ENCODE assay signal across 14 cellular contexts in genomic region chr6:12066297-12066696, GRCh38. TPM values are rescaled to one million over a fixed set of nuclear protein-coding genes. Genes with fewer than 3 reads are reported as not detected.
DNase-seq lines count a peak whose midpoint lies in the region; ATAC-seq and TF ChIP-seq lines count a peak whose summit lies in the region.
"Had no signal": no experiment of that assay in that cellular context is flagged by ENCODE, and none has a peak within 500 bp of the region (broad histone marks: within the 10 kb centered on the region; RNA-seq: fewer than 3 reads in every experiment).

No MANE protein-coding gene starts in this region.

- no peaks in the 10 kb centered on the region for H3K27me3 Mint-ChIP-seq in activated CD4-positive, alpha-beta T cell treated with anti-CD3 and anti-CD28 coated beads, Interleukin-2, amount 10 ng/mL, durations not matched to agents 24 days and 14 days
- no peaks in the 10 kb centered on the region for H3K27me3 Mint-ChIP-seq in CD4-positive, alpha-beta T cell

- H3K4me3 ChIP-seq in choroid plexus epithelial cell (ENCODE audit: low read depth, low read length) (no peak overlapping the region), retinal pigment epithelial cell (ENCODE audit: low read length) (no peak overlapping the region)
- H3K4me3 ChIP-seq: ovary had no signal

- peaks cover 24% of the 10 kb centered on the region for H3K36me3 Mint-ChIP-seq in activated CD4-positive, alpha-beta T cell treated with anti-CD3 and anti-CD28 coated beads, Interleukin-2, amount 10 ng/mL, durations not matched to agents 24 days and 14 days (ENCODE audit: low read depth)
- H3K36me3 Mint-ChIP-seq in CD4-positive, alpha-beta T cell (ENCODE audit: low read depth), result no peaks in the 10 kb centered on the region

- peaks cover 50% of the 10 kb centered on the region for H3K4me1 Mint-ChIP-seq in activated CD4-positive, alpha-beta T cell treated with anti-CD3 and anti-CD28 coated beads, Interleukin-2, amount 10 ng/mL, durations not matched to agents 24 days and 14 days
- H3K4me1 Mint-ChIP-seq in CD4-positive, alpha-beta T cell (ENCODE audit: low read depth), result peaks cover 55% of the 10 kb centered on the region

- H3K4me3 Mint-ChIP-seq in activated CD4-positive, alpha-beta T cell treated with anti-CD3 and anti-CD28 coated beads, Interleukin-2, amount 10 ng/mL, durations not matched to agents 24 days and 14 days, result peak overlapping the region; percentile 42
- no peak overlapping the region for H3K4me3 Mint-ChIP-seq in CD4-positive, alpha-beta T cell

- TF ChIP-seq CTCF in choroid plexus epithelial cell (conservative IDR thresholded peaks at IDR 0.05; ENCODE audit: low read depth, low read length), result no peak
- no peak for TF ChIP-seq CTCF in retinal pigment epithelial cell (conservative IDR thresholded peaks at IDR 0.05; ENCODE audit: low read depth, low read length)
- no peak for TF ChIP-seq CTCF in CD4-positive, alpha-beta T cell (IDR thresholded peaks at IDR 0.05)

- peaks cover 7% of the 10 kb centered on the region for H3K9me3 Mint-ChIP-seq in activated CD4-positive, alpha-beta T cell treated with anti-CD3 and anti-CD28 coated beads, Interleukin-2, amount 10 ng/mL, durations not matched to agents 24 days and 14 days
- H3K9me3 Mint-ChIP-seq in CD4-positive, alpha-beta T cell, result no peaks in the 10 kb centered on the region

- H3K9me3 ChIP-seq in CD4-positive, alpha-beta T cell (ENCODE audit: control insufficient read depth, low read length), result no peaks in the 10 kb centered on the region
- H3K9me3 ChIP-seq: ovary had no signal

- no peaks in the 10 kb centered on the region for H3K27me3 ChIP-seq in CD4-positive, alpha-beta T cell (ENCODE audit: control insufficient read depth, insufficient read depth, low read length)
- H3K27me3 ChIP-seq: ovary had no signal

- no peak overlapping the region for H3K27ac ChIP-seq in CD4-positive, alpha-beta T cell (ENCODE audit: low read depth, low read length)
- H3K27ac ChIP-seq: ovary, VCaP had no signal

- no peak for DNase-seq in activated CD4-positive, alpha-beta T cell treated with anti-CD3 and anti-CD28 coated beads, Interleukin-2, amount 10 ng/mL, durations not matched to agents 24 days and 14 days
- no peak for DNase-seq in activated CD4-positive, alpha-beta T cell treated with anti-CD3 and anti-CD28 coated beads, Interleukin-2, amount 50 U/mL, for 4 hours
- peak; percentile 24 for DNase-seq in NCI-H69 (lab: John Stamatoyannopoulos, UW)
- peak; percentile 21 for DNase-seq in choroid plexus epithelial cell (ENCODE audit: low read depth)
- DNase-seq in retinal pigment epithelial cell (ENCODE audit: low read depth), result peak; percentile 33
- DNase-seq in ureter (ENCODE audit: low spot score), result no peak
- DNase-seq in CD4-positive, alpha-beta T cell, result no peak
- no peak for DNase-seq in COR-L47 (lab: John Stamatoyannopoulos, UW)
- DNase-seq: activated CD8-positive, alpha-beta memory T cell treated with anti-CD3 and anti-CD28 coated beads, Interleukin-2, amount 50 U/mL, for 48 hours; foreskin melanocyte; ovary; stimulated activated CD4-positive, alpha-beta T cell treated with anti-CD3 and anti-CD28 coated beads, Interleukin-12 subunit alpha, Interleukin-12 subunit beta, amount 100 ng/mL, for 4 hours; substantia nigra had no signal

- intact Hi-C loops in activated CD4-positive, alpha-beta T cell treated with anti-CD3 and anti-CD28 coated beads, Interleukin-2, amount 10 ng/mL, durations not matched to agents 24 days and 14 days (cut with micrococcal nuclease), result no loop called here
- intact Hi-C loops in CD4-positive, alpha-beta T cell (cut with DNase I, micrococcal nuclease), result no loop called here

- ATAC-seq in CD4-positive, alpha-beta T cell (ENCODE audit: poor library complexity), result no peak

- CTCF ChIA-PET in CD4-positive, alpha-beta T cell (lab: Charles Lee), result interaction anchor here (1.2 kb wide), 1 partner anchor 9 kb away, joined by 3 read pairs; no protein-coding TSS in a partner anchor

- peak overlapping the region; percentile 42 for H3K27ac Mint-ChIP-seq in activated CD4-positive, alpha-beta T cell treated with anti-CD3 and anti-CD28 coated beads, Interleukin-2, amount 10 ng/mL, durations not matched to agents 24 days and 14 days
- no peak overlapping the region for H3K27ac Mint-ChIP-seq in CD4-positive, alpha-beta T cell

- POLR2A ChIA-PET in CD4-positive, alpha-beta T cell (lab: Charles Lee), result interaction anchor here (0.6 to 1.9 kb wide), 6 partner anchors 9 to 54 kb away, joined by 3 to 7 read pairs (median 3); partner anchors contain the start of gene HIVEP1

RNA-seq across cellular contexts. Expression of gene HIVEP1, which starts 54.2 kb away (rescaled TPM):
- total RNA-seq in activated CD4-positive, alpha-beta T cell treated with anti-CD3 and anti-CD28 coated beads, Interleukin-2, amount 10 ng/mL, durations not matched to agents 24 days and 14 days, result 55.3 and 57.6 TPM in 2 replicates
- total RNA-seq in ureter, result 42.5 TPM
- total RNA-seq in CD4-positive, alpha-beta T cell, result 10 to 100 TPM; 76.3 to 78.8 TPM

Comparison
In these comparisons a context has a peak if more than half of its experiments do, and no peak if none do; other contexts are left out.
1. DNase-seq: peak in NCI-H69 (single experiment), choroid plexus epithelial cell (single experiment) and retinal pigment epithelial cell (single experiment); none in activated CD4-positive, alpha-beta T cell treated with anti-CD3 and anti-CD28 coated beads, Interleukin-2, amount 10 ng/mL, durations not matched to agents 24 days and 14 days (single experiment), activated CD4-positive, alpha-beta T cell treated with anti-CD3 and anti-CD28 coated beads, Interleukin-2, amount 50 U/mL, for 4 hours (0 of 2), ureter (single experiment), CD4-positive, alpha-beta T cell (0 of 10) and COR-L47 (single experiment).